In genomic region chr17:48469227-48469626, GRCh38 we compare ENCODE assay signal across 32 cellular contexts. TPM values are rescaled to one million over a fixed set of nuclear protein-coding genes. Genes with fewer than 3 reads are reported as not detected.
"Had no signal": no experiment of that assay in that cellular context is flagged by ENCODE, and none has a peak within 500 bp of the region (broad histone marks: within the 10 kb centered on the region; RNA-seq: fewer than 3 reads in every experiment).

No MANE protein-coding gene starts in this region.

- H3K9me3 Mint-ChIP-seq: naive thymus-derived CD4-positive, alpha-beta T cell; nephron; neural progenitor cell; stimulated activated memory B cell treated with anti-CD40 and anti-IgM and Interleukin-4, amounts not matched to agents 10 μg/mL and 1 μg/mL and 100 μg/mL, for 72 hours; stimulated activated naive CD8-positive, alpha-beta T cell treated with anti-CD3 and anti-CD28 coated beads, Interleukin-15, amount 100 ng/mL, for 72 hours; type B pancreatic cell had no signal

- H3K27ac Mint-ChIP-seq: naive thymus-derived CD4-positive, alpha-beta T cell; nephron; neural progenitor cell; progenitor cell of endocrine pancreas; stimulated activated memory B cell treated with anti-CD40 and anti-IgM and Interleukin-4, amounts not matched to agents 10 μg/mL and 1 μg/mL and 100 μg/mL, for 72 hours; stimulated activated naive CD8-positive, alpha-beta T cell treated with anti-CD3 and anti-CD28 coated beads, Interleukin-15, amount 100 ng/mL, for 72 hours; type B pancreatic cell had no signal

- ATAC-seq: naive thymus-derived CD4-positive, alpha-beta T cell; psoas muscle; right cardiac atrium; sciatic nerve; stimulated activated memory B cell treated with anti-CD40 and anti-IgM and Interleukin-4, amounts not matched to agents 10 μg/mL and 1 μg/mL and 100 μg/mL, for 72 hours; stimulated activated naive CD8-positive, alpha-beta T cell treated with anti-CD3 and anti-CD28 coated beads, Interleukin-15, amount 100 ng/mL, for 72 hours; stimulated activated naive CD8-positive, alpha-beta T cell treated with anti-CD3 and anti-CD28 coated beads, Interleukin-15, Interleukin-2, amounts not matched to agents 100 U/mL and 50 U/mL, for 24 hours; upper lobe of right lung had no signal

- H3K9me3 ChIP-seq: ovary, psoas muscle, spleen, suprapubic skin, testis, tibial artery, transverse colon, upper lobe of right lung, uterus had no signal

- H3K4me3 Mint-ChIP-seq: naive thymus-derived CD4-positive, alpha-beta T cell; nephron; neural progenitor cell; stimulated activated memory B cell treated with anti-CD40 and anti-IgM and Interleukin-4, amounts not matched to agents 10 μg/mL and 1 μg/mL and 100 μg/mL, for 72 hours; stimulated activated naive CD8-positive, alpha-beta T cell treated with anti-CD3 and anti-CD28 coated beads, Interleukin-15, amount 100 ng/mL, for 72 hours; type B pancreatic cell had no signal

- H3K27ac ChIP-seq: neural progenitor cell, ovary, parathyroid adenoma, psoas muscle, skin epidermis, spleen, suprapubic skin, testis, tibial artery, transverse colon, upper lobe of right lung, uterus had no signal

- H3K36me3 ChIP-seq: neural progenitor cell, ovary, spleen, suprapubic skin, tibial artery, transverse colon, upper lobe of right lung, uterus had no signal

- H3K27me3 ChIP-seq: ovary, testis, transverse colon, uterus had no signal

- H3K4me1 ChIP-seq: parathyroid adenoma, psoas muscle, suprapubic skin, testis, tibial artery, transverse colon, upper lobe of right lung, uterus had no signal

- H3K36me3 Mint-ChIP-seq: naive thymus-derived CD4-positive, alpha-beta T cell; neural progenitor cell; stimulated activated memory B cell treated with anti-CD40 and anti-IgM and Interleukin-4, amounts not matched to agents 10 μg/mL and 1 μg/mL and 100 μg/mL, for 72 hours; type B pancreatic cell had no signal

- DNase-seq: naive thymus-derived CD4-positive, alpha-beta T cell; occipital lobe; ovary; posterior cingulate gyrus; psoas muscle; right cardiac atrium; spleen; stimulated activated CD4-positive, alpha-beta T cell treated with anti-CD3 and anti-CD28 coated beads, Interleukin-12 subunit alpha, Interleukin-12 subunit beta, amount 100 ng/mL, for 4 hours; stimulated activated CD4-positive, alpha-beta T cell treated with anti-CD3 and anti-CD28 coated beads, Interleukin-1b, Interleukin-23, amount 100 ng/mL, for 48 hours; stimulated activated CD4-positive, alpha-beta T cell treated with anti-CD3 and anti-CD28 coated beads, Interleukin-4, amount 100 ng/mL, for 1 hour; stimulated activated CD4-positive, alpha-beta T cell treated with anti-CD3 and anti-CD28 coated beads, Interleukin-4, amount 100 ng/mL, for 4 hours; stimulated activated CD8-positive, alpha-beta memory T cell treated with anti-CD3 and anti-CD28 coated beads, Interleukin-4, amount 100 ng/mL, for 48 hours; stimulated activated naive CD4-positive, alpha-beta T cell; stimulated activated naive CD8-positive, alpha-beta T cell treated with anti-CD3 and anti-CD28 coated beads, Interleukin-15, amount 100 ng/mL, for 72 hours; stimulated activated naive CD8-positive, alpha-beta T cell treated with anti-CD3 and anti-CD28 coated beads, Interleukin-15, Interleukin-2, amounts not matched to agents 100 U/mL and 50 U/mL, for 24 hours; substantia nigra; testis; tibial artery; transverse colon; upper lobe of right lung; uterus had no signal

- H3K4me1 Mint-ChIP-seq: stimulated activated naive CD8-positive, alpha-beta T cell treated with anti-CD3 and anti-CD28 coated beads, Interleukin-15, amount 100 ng/mL, for 72 hours had no signal

- H3K4me3 ChIP-seq: neural progenitor cell, ovary, psoas muscle, skin epidermis, smooth muscle cell, spleen, suprapubic skin, testis, tibial artery, transverse colon, upper lobe of right lung, uterus had no signal

- H3K79me2 ChIP-seq: parathyroid adenoma had no signal

- H2AFZ ChIP-seq: neural progenitor cell, parathyroid adenoma had no signal

- H3K4me2 ChIP-seq: neural progenitor cell, smooth muscle cell had no signal

RNA-seq across cellular contexts. Expression of gene SKAP1, which starts 39.2 kb away (rescaled TPM):
- total RNA-seq: osteoblast, smooth muscle cell had no signal
